Comparison of ENCODE assay signal across 17 cellular contexts in the genomic region with DNA sequence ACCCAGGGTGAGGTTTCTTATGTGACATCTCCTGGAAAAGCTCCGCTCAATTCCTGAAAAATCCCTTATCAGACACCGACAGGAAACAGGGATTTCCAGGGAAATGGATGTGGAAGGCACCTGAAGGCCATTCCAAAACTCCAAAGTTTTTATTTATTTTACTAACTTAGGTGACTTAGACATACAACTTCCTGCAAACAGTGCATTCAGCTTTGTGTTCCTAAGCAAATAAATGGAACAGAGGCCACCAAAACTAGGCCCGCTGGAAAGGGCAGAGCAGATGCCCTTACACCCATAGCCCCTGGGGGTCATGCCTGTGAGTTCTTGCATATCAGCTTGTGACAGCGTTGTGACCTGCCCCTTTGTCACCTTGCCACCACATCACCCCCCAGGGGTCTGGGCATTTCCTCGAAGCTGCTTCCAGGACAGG.
DNase-seq lines count a peak whose midpoint lies in the region; ATAC-seq and TF ChIP-seq lines count a peak whose summit lies in the region.
"Had no signal": no experiment of that assay in that cellular context is flagged by ENCODE, and none has a peak within 500 bp of the region (broad histone marks: within the 10 kb centered on the region; RNA-seq: fewer than 3 reads in every experiment).

No MANE protein-coding gene starts in this region.

- no peak overlapping the region for H3K27ac Mint-ChIP-seq in GM23338
- no peak overlapping the region for H3K27ac Mint-ChIP-seq in CD14-positive monocyte
- H3K27ac Mint-ChIP-seq in activated CD4-positive, alpha-beta memory T cell treated with anti-CD3 and anti-CD28 coated beads, Interleukin-2, amount 10 ng/mL, durations not matched to agents 7 days and 5 days = no peak overlapping the region

- H3K27me3 ChIP-seq in GM23338 (ENCODE audit: insufficient read depth) = no peaks in the 10 kb centered on the region
- no peaks in the 10 kb centered on the region for H3K27me3 ChIP-seq in Panc1 (ENCODE audit: control insufficient read depth, insufficient read depth, low read length)
- H3K27me3 ChIP-seq in hepatocyte = no peaks in the 10 kb centered on the region
- H3K27me3 ChIP-seq in psoas muscle (ENCODE audit: insufficient read depth in 3 of 3, low read length in 2 of 3) = no peaks in the 10 kb centered on the region
- H3K27me3 ChIP-seq: BE2C, neutrophil had no signal

- H3K36me3 ChIP-seq in GM23338 (ENCODE audit: insufficient read depth) (no peaks in the 10 kb centered on the region), Panc1 (ENCODE audit: control insufficient read depth, insufficient read depth, low read length) (no peaks in the 10 kb centered on the region), hepatocyte (replicated peaks; ENCODE audit: insufficient read depth, low read depth) (no peaks in the 10 kb centered on the region), psoas muscle (ENCODE audit: insufficient read depth in 1 of 2, low read depth in 1 of 2) (no peaks in the 10 kb centered on the region)
- H3K36me3 ChIP-seq: BE2C, neutrophil had no signal

- no peak for DNase-seq in GM23338 (ENCODE audit: low spot score)
- no peak for DNase-seq in Panc1 (ENCODE audit: low read depth, low spot score)
- DNase-seq in hepatocyte (ENCODE audit: low spot score) = no peak
- DNase-seq in psoas muscle = no peak
- no peak for DNase-seq in CD14-positive monocyte (ENCODE audit: low spot score)
- DNase-seq in NCI-H526 (lab: John Stamatoyannopoulos, UW) = no peak
- DNase-seq in activated CD4-positive, alpha-beta memory T cell treated with anti-CD3 and anti-CD28 coated beads, Interleukin-2, amount 10 ng/mL, durations not matched to agents 7 days and 5 days = no peak
- DNase-seq in A172 (ENCODE audit: low spot score) = no peak
- DNase-seq: activated gamma-delta T cell treated with Interleukin-2 at 50 U/mL for 16 hours; aorta; midbrain; NCI-H2171 treated with DMSO at 0.1 percent for 48 hours; small intestine; stimulated activated naive CD4-positive, alpha-beta T cell had no signal

- H3K9me2 ChIP-seq in GM23338 (ENCODE audit: insufficient read depth) (no peaks in the 10 kb centered on the region), hepatocyte (replicated peaks; ENCODE audit: insufficient read depth) (no peaks in the 10 kb centered on the region)

- H3K9me3 ChIP-seq in Panc1 (ENCODE audit: control insufficient read depth, insufficient read depth, low read depth, low read length) = no peaks in the 10 kb centered on the region
- no peaks in the 10 kb centered on the region for H3K9me3 ChIP-seq in hepatocyte (ENCODE audit: low read depth)
- H3K9me3 ChIP-seq in psoas muscle = no peaks in the 10 kb centered on the region
- H3K9me3 ChIP-seq: BE2C, neutrophil had no signal

- peaks cover 40% of the 10 kb centered on the region for H3K4me1 Mint-ChIP-seq in GM23338
- H3K4me1 Mint-ChIP-seq in CD14-positive monocyte = peaks cover 8% of the 10 kb centered on the region
- H3K4me1 Mint-ChIP-seq in activated CD4-positive, alpha-beta memory T cell treated with anti-CD3 and anti-CD28 coated beads, Interleukin-2, amount 10 ng/mL, durations not matched to agents 7 days and 5 days = no peaks in the 10 kb centered on the region

- no TSS peak for BruUV-seq in Panc1 (replicated peaks; lab: Mats Ljungman, UMichigan)

- H3K36me3 Mint-ChIP-seq in GM23338 (ENCODE audit: low read depth) = no peaks in the 10 kb centered on the region
- peaks cover 0 to 2% of the 10 kb centered on the region in 2 donors for H3K36me3 Mint-ChIP-seq in CD14-positive monocyte
- no peaks in the 10 kb centered on the region for H3K36me3 Mint-ChIP-seq in activated CD4-positive, alpha-beta memory T cell treated with anti-CD3 and anti-CD28 coated beads, Interleukin-2, amount 10 ng/mL, durations not matched to agents 7 days and 5 days (ENCODE audit: low read depth)

- H3F3A ChIP-seq in GM23338 (replicated peaks; ENCODE audit: low read depth) = no peaks in the 10 kb centered on the region

- H3K4me2 ChIP-seq in GM23338 = no peak overlapping the region
- no peak overlapping the region for H3K4me2 ChIP-seq in hepatocyte

- no peak overlapping the region for H3K27ac ChIP-seq in GM23338 (ENCODE audit: low read depth)
- peak overlapping the region; percentile 89 for H3K27ac ChIP-seq in Panc1 (ENCODE audit: low read length)
- H3K27ac ChIP-seq in hepatocyte = peak overlapping the region; percentile 68
- H3K27ac ChIP-seq in psoas muscle = peak overlapping the region; percentile 65
- H3K27ac ChIP-seq: neutrophil had no signal

- no peak overlapping the region for H3K4me3 ChIP-seq in GM23338
- no peak overlapping the region for H3K4me3 ChIP-seq in Panc1 (ENCODE audit: low read depth in 2 of 2, low read length in 2 of 2)
- H3K4me3 ChIP-seq in hepatocyte = no peak overlapping the region
- no peak overlapping the region for H3K4me3 ChIP-seq in psoas muscle
- H3K4me3 ChIP-seq: coronary artery had no signal

- H4K20me1 ChIP-seq in GM23338 (replicated peaks; ENCODE audit: insufficient read depth) = no peaks in the 10 kb centered on the region
- no peaks in the 10 kb centered on the region for H4K20me1 ChIP-seq in hepatocyte (ENCODE audit: insufficient read depth, poor library complexity, severe bottlenecking)

- CTCF ChIA-PET in Panc1 (lab: Charles Lee) = interaction anchor here (0.6 kb wide), 1 partner anchor 310 kb away, joined by 5 read pairs; no protein-coding TSS in a partner anchor
- CTCF ChIA-PET in activated CD4-positive, alpha-beta memory T cell treated with anti-CD3 and anti-CD28 coated beads, Interleukin-2, amount 10 ng/mL, durations not matched to agents 7 days and 5 days (lab: Charles Lee) = no interaction called here

- H3K9me3 Mint-ChIP-seq in GM23338 (no peaks in the 10 kb centered on the region), CD14-positive monocyte (peaks cover 0 to 3% (median 0%) of the 10 kb centered on the region in 7 donors)
- no peaks in the 10 kb centered on the region for H3K9me3 Mint-ChIP-seq in activated CD4-positive, alpha-beta memory T cell treated with anti-CD3 and anti-CD28 coated beads, Interleukin-2, amount 10 ng/mL, durations not matched to agents 7 days and 5 days

- in situ Hi-C loops in Panc1 (cut with HindIII; ENCODE audit: low pct_unique_long_range_greater_than_20kb, low sequenced_read_pairs) = no loop called here

- H3K4me1 ChIP-seq in GM23338 (ENCODE audit: insufficient read depth) (peaks cover 22% of the 10 kb centered on the region), Panc1 (ENCODE audit: control insufficient read depth, insufficient read depth, low read length) (peaks cover 56% of the 10 kb centered on the region), hepatocyte (ENCODE audit: insufficient read depth) (peaks cover 39% of the 10 kb centered on the region), psoas muscle (no peaks in the 10 kb centered on the region)

- H3K27me3 Mint-ChIP-seq in GM23338 (ENCODE audit: insufficient read depth, low read depth, poor library complexity) (peaks cover 8% of the 10 kb centered on the region), CD14-positive monocyte (ENCODE audit: low read depth in 3 of 3) (peaks cover 0 to 4% (median 1%) of the 10 kb centered on the region in 3 donors)
- no peaks in the 10 kb centered on the region for H3K27me3 Mint-ChIP-seq in activated CD4-positive, alpha-beta memory T cell treated with anti-CD3 and anti-CD28 coated beads, Interleukin-2, amount 10 ng/mL, durations not matched to agents 7 days and 5 days

- peak overlapping the region; percentile 84 for H2AFZ ChIP-seq in GM23338
- no peak overlapping the region for H2AFZ ChIP-seq in hepatocyte

- POLR2A ChIA-PET in Panc1 (lab: Charles Lee) = no interaction called here
- POLR2A ChIA-PET in activated CD4-positive, alpha-beta memory T cell treated with anti-CD3 and anti-CD28 coated beads, Interleukin-2, amount 10 ng/mL, durations not matched to agents 7 days and 5 days (lab: Charles Lee) = interaction anchor here (0.5 kb wide), 1 partner anchor 139 kb away, joined by 3 read pairs; no protein-coding TSS in a partner anchor

- ATAC-seq in GM23338 (no peak), Panc1 (no peak), psoas muscle (peak in 1 of 4 donors; percentile 22)

- TF ChIP-seq CTCF in GM23338 (conservative IDR thresholded peaks at IDR 0.05; ENCODE audit: low read depth in 2 of 2) (no peak), Panc1 (IDR thresholded peaks at IDR 0.05) (no peak), hepatocyte (IDR thresholded peaks at IDR 0.05; ENCODE audit: poor library complexity) (no peak), psoas muscle (IDR thresholded peaks at IDR 0.05) (no peak), CD14-positive monocyte (IDR thresholded peaks at IDR 0.05) (no peak)

- 50% methylated on average over 5 of the region's 5 CpGs for WGBS in hepatocyte (ENCODE audit: low lambda C conversion rate, missing lambda C conversion rate)
- 62 to 79% (median 72%) methylated on average over 5 of the region's 5 CpGs for WGBS in psoas muscle, 3 donors

- H3K4me3 Mint-ChIP-seq in GM23338 = no peak overlapping the region
- no peak overlapping the region for H3K4me3 Mint-ChIP-seq in CD14-positive monocyte
- H3K4me3 Mint-ChIP-seq in activated CD4-positive, alpha-beta memory T cell treated with anti-CD3 and anti-CD28 coated beads, Interleukin-2, amount 10 ng/mL, durations not matched to agents 7 days and 5 days = no peak overlapping the region

- no peaks in the 10 kb centered on the region for H3K79me2 ChIP-seq in GM23338 (replicated peaks; ENCODE audit: insufficient read depth)
- H3K79me2 ChIP-seq in hepatocyte = no peaks in the 10 kb centered on the region

- intact Hi-C loops in Panc1 (cut with micrococcal nuclease; ENCODE audit: unreplicated experiment) (loop anchor here (5.0 to 10.0 kb wide), 2 partner anchors 71 to 347 kb away; a partner anchor contains a TSS), psoas muscle (cut with DNase I) (no loop called here), CD14-positive monocyte (cut with micrococcal nuclease) (no loop called here)

TF ChIP-seq in GM23338, 12 proteins besides CTCF, POLR2A, EP300 and RAD21:
- no peak for TF ChIP-seq EZH2phosphoT487 (IDR thresholded peaks at IDR 0.05; ENCODE audit: unreplicated experiment)
- TF ChIP-seq EZH2 (IDR thresholded peaks at IDR 0.05; ENCODE audit: low read depth, unreplicated experiment) = no peak
